Comparison of ENCODE assay signal across 8 cellular contexts in the genomic region with DNA sequence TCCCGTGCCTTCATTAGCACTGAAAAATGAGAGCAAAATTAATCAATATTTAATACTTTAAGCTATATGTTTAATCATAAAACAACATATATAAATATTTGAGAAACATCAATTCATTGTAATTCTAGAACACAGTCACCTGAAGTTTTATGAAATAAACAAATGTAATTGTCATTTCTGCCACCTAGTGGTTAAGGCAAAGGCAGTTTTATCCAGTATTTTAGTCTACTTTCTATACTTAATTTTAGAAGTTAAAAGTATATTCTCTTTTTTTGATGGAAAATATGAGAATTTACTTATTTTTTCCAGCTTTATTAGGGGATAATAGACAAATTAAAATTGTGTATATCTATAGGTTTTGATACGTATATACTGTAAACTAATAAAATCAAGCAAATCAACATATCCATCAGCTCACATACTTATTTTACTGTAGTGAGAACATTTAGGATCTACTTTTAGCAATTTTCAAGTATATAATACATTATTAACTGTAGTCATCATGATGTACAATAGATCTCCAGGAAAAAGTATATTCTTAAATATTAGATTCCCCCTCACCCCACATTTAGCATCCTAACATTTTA. TPM values are rescaled to one million over a fixed set of nuclear protein-coding genes. Genes with fewer than 3 reads are reported as not detected.
DNase-seq lines count a peak whose midpoint lies in the region; ATAC-seq and TF ChIP-seq lines count a peak whose summit lies in the region.

No MANE protein-coding gene starts in this region.

- H2AFZ ChIP-seq in hepatocyte: no peak overlapping the region

- H3K9me3 ChIP-seq in hepatocyte (ENCODE audit: low read depth): no peaks in the 10 kb centered on the region

- no peaks in the 10 kb centered on the region for H3K27me3 ChIP-seq in hepatocyte

- ATAC-seq in activated T-cell treated with anti-CD3 and anti-CD28 coated beads, Interleukin-2, amount 50 U/mL, for 72 hours (replicated peaks in 1 of 2): no peak

- H3K4me2 ChIP-seq in hepatocyte: no peak overlapping the region

- H3K9me2 ChIP-seq in hepatocyte (replicated peaks; ENCODE audit: insufficient read depth): no peaks in the 10 kb centered on the region

- no peaks in the 10 kb centered on the region for H3K4me1 Mint-ChIP-seq in activated T-cell treated with anti-CD3 and anti-CD28 coated beads, Interleukin-2, amount 50 U/mL, for 72 hours (ENCODE audit: low read depth)

- no peaks in the 10 kb centered on the region for H3K27me3 Mint-ChIP-seq in activated T-cell treated with anti-CD3 and anti-CD28 coated beads, Interleukin-2, amount 50 U/mL, for 72 hours (ENCODE audit: low read depth)

- H3K36me3 ChIP-seq in hepatocyte (replicated peaks; ENCODE audit: insufficient read depth, low read depth): no peaks in the 10 kb centered on the region

- no peaks in the 10 kb centered on the region for H4K20me1 ChIP-seq in hepatocyte (ENCODE audit: insufficient read depth, poor library complexity, severe bottlenecking)

- peak; percentile 57 for DNase-seq in ACHN
- DNase-seq in RPMI8226: peak; percentile 18
- DNase-seq in hepatocyte (ENCODE audit: low spot score): peak; percentile 17
- DNase-seq in anterior cingulate cortex (lab: John Stamatoyannopoulos, UW): no peak
- no peak for DNase-seq in activated CD4-positive, alpha-beta T cell treated with anti-CD3 and anti-CD28 coated beads for 1 hour
- DNase-seq in activated T-cell treated with anti-CD3 and anti-CD28 coated beads, Interleukin-2, amount 50 U/mL, for 72 hours: no peak
- DNase-seq in activated CD4-positive, alpha-beta T cell treated with anti-CD3 and anti-CD28 coated beads for 4 hours: no peak

- TF ChIP-seq CTCF in GM12872 (IDR thresholded peaks at IDR 0.05; ENCODE audit: insufficient read depth, low read depth, low read length): peak; percentile 34; the same call in 1 of the 3 replicates
- peak; percentile 64 for TF ChIP-seq CTCF in hepatocyte (IDR thresholded peaks at IDR 0.05; ENCODE audit: poor library complexity)

- no peaks in the 10 kb centered on the region for H3K9me3 Mint-ChIP-seq in activated T-cell treated with anti-CD3 and anti-CD28 coated beads, Interleukin-2, amount 50 U/mL, for 72 hours

- H3K27ac Mint-ChIP-seq in activated T-cell treated with anti-CD3 and anti-CD28 coated beads, Interleukin-2, amount 50 U/mL, for 72 hours: no peak overlapping the region

- no peak overlapping the region for H3K4me3 Mint-ChIP-seq in activated T-cell treated with anti-CD3 and anti-CD28 coated beads, Interleukin-2, amount 50 U/mL, for 72 hours

- 94% methylated on average over 2 of the region's 2 CpGs for WGBS in hepatocyte (ENCODE audit: low lambda C conversion rate, missing lambda C conversion rate)

- in situ Hi-C loops in ACHN (cut with HindIII; ENCODE audit: low pct_ligation_motif_present, low pct_unique_long_range_greater_than_20kb, low sequenced_read_pairs): no loop called here

- no peak overlapping the region for H3K27ac ChIP-seq in hepatocyte

- H3K36me3 Mint-ChIP-seq in activated T-cell treated with anti-CD3 and anti-CD28 coated beads, Interleukin-2, amount 50 U/mL, for 72 hours (ENCODE audit: insufficient read depth in 2 of 2): peaks cover 3 to 22% of the 10 kb centered on the region in 2 donors

- no peaks in the 10 kb centered on the region for H3K4me1 ChIP-seq in hepatocyte (ENCODE audit: insufficient read depth)

- H3K4me3 ChIP-seq in hepatocyte: no peak overlapping the region

- no peaks in the 10 kb centered on the region for H3K79me2 ChIP-seq in hepatocyte

RNA-seq across cellular contexts. Expression of a gene that starts 16.9 kb away (rescaled TPM):
- 9.0 and 12.6 TPM in 2 replicates for total RNA-seq in hepatocyte
- 5.7 and 7.7 TPM in 2 replicates for polyA plus RNA-seq in hepatocyte
- 10 to 100 TPM; 14.5 to 15.2 TPM for total RNA-seq in activated T-cell treated with anti-CD3 and anti-CD28 coated beads, Interleukin-2, amount 50 U/mL, for 72 hours

RNA-seq across cellular contexts. Expression of a gene that starts 33.7 kb away (rescaled TPM):
- 6.6 and 6.9 TPM in 2 replicates for total RNA-seq in hepatocyte
- 5.3 and 5.4 TPM in 2 replicates for polyA plus RNA-seq in hepatocyte
- 1 to 10 TPM; 8.6 to 9.5 TPM for total RNA-seq in activated T-cell treated with anti-CD3 and anti-CD28 coated beads, Interleukin-2, amount 50 U/mL, for 72 hours

RNA-seq across cellular contexts. Expression of a gene that starts 57.1 kb away (rescaled TPM):
- total RNA-seq in hepatocyte: 0.16 and 0.93 TPM in 2 replicates
- polyA plus RNA-seq in hepatocyte: 0.71 TPM in 1 of 2 replicates, not detected in the other
- total RNA-seq in activated T-cell treated with anti-CD3 and anti-CD28 coated beads, Interleukin-2, amount 50 U/mL, for 72 hours: under 1 TPM; 0.23 to 0.46 TPM

Comparison
In these comparisons a context has a peak if more than half of its experiments do, and no peak if none do; other contexts are left out.
1. DNase-seq: peak in ACHN (single experiment), RPMI8226 (single experiment) and hepatocyte (single experiment); none in anterior cingulate cortex (0 of 58), activated CD4-positive, alpha-beta T cell treated with anti-CD3 and anti-CD28 coated beads for 1 hour (single experiment), activated T-cell treated with anti-CD3 and anti-CD28 coated beads, Interleukin-2, amount 50 U/mL, for 72 hours (0 of 2) and activated CD4-positive, alpha-beta T cell treated with anti-CD3 and anti-CD28 coated beads for 4 hours (0 of 2).